2 cellular contexts compared by ENCODE assay signal in genomic region chr7:151845412-151846205, GRCh38.
TF ChIP-seq lines count a peak whose summit lies in the region.

No MANE protein-coding gene starts in this region.

TF ChIP-seq in liver, 16 proteins besides CTCF, POLR2A, EP300 and RAD21:
- TF ChIP-seq SP1 (IDR thresholded peaks at IDR 0.05) = no peak
- no peak for TF ChIP-seq HNF4G (IDR thresholded peaks at IDR 0.05)
- TF ChIP-seq ATF3 (IDR thresholded peaks at IDR 0.05) = no peak
- no peak for TF ChIP-seq RXRA (IDR thresholded peaks at IDR 0.05)
- no peak for TF ChIP-seq FOXA2 (IDR thresholded peaks at IDR 0.05)
- TF ChIP-seq JUND (IDR thresholded peaks at IDR 0.05) = no peak
- no peak for TF ChIP-seq MAX (IDR thresholded peaks at IDR 0.05)
- TF ChIP-seq YY1 (IDR thresholded peaks at IDR 0.05) = no peak
- TF ChIP-seq HNF4A (conservative IDR thresholded peaks at IDR 0.05) = no peak
- TF ChIP-seq TAF1 (conservative IDR thresholded peaks at IDR 0.05) = no peak
- TF ChIP-seq EGR1 (IDR thresholded peaks at IDR 0.05; ENCODE audit: low read depth in 2 of 2) = no peak

TF ChIP-seq in HepG2, 621 proteins besides CTCF, POLR2A, EP300 and RAD21:
- TF ChIP-seq ZNF510 (CRISPR knock-in tag; IDR thresholded peaks at IDR 0.05; ENCODE audit: low read depth) = no peak
- TF ChIP-seq TSC22D2 (CRISPR knock-in tag; IDR thresholded peaks at IDR 0.05; ENCODE audit: borderline replicate concordance) = no peak
- no peak for TF ChIP-seq PCBP1 (IDR thresholded peaks at IDR 0.05; ENCODE audit: borderline replicate concordance, low read depth, low read length)
- no peak for TF ChIP-seq PLSCR1 (CRISPR knock-in tag; IDR thresholded peaks at IDR 0.05; ENCODE audit: borderline replicate concordance)
- TF ChIP-seq CREBL2 (CRISPR knock-in tag; IDR thresholded peaks at IDR 0.05; ENCODE audit: borderline replicate concordance) = no peak
- TF ChIP-seq HOXA5 (CRISPR knock-in tag; IDR thresholded peaks at IDR 0.05) = no peak
- no peak for TF ChIP-seq ZNF530 (CRISPR knock-in tag; IDR thresholded peaks at IDR 0.05; ENCODE audit: low read depth)
- TF ChIP-seq ZSCAN21 (CRISPR knock-in tag; IDR thresholded peaks at IDR 0.05; ENCODE audit: borderline replicate concordance) = no peak
- TF ChIP-seq FIP1L1 (IDR thresholded peaks at IDR 0.05; ENCODE audit: borderline replicate concordance, insufficient read depth, low read depth, low read length) = no peak
- TF ChIP-seq SNRNP70 (IDR thresholded peaks at IDR 0.05; ENCODE audit: low read depth, low read length) = no peak
- TF ChIP-seq RFX1 (IDR thresholded peaks at IDR 0.05) = no peak
- TF ChIP-seq DNMT3B (CRISPR knock-in tag; conservative IDR thresholded peaks at IDR 0.05) = no peak
- TF ChIP-seq YEATS4 (CRISPR knock-in tag; IDR thresholded peaks at IDR 0.05; ENCODE audit: borderline replicate concordance) = no peak
- no peak for TF ChIP-seq ZNF33A (CRISPR knock-in tag; IDR thresholded peaks at IDR 0.05; ENCODE audit: borderline replicate concordance)
- no peak for TF ChIP-seq JUN (CRISPR knock-in tag; IDR thresholded peaks at IDR 0.05)
- TF ChIP-seq ZNF225 (CRISPR knock-in tag; IDR thresholded peaks at IDR 0.05) = no peak
- no peak for TF ChIP-seq TEF (CRISPR knock-in tag; IDR thresholded peaks at IDR 0.05)
- no peak for TF ChIP-seq ZBTB39 (CRISPR knock-in tag; IDR thresholded peaks at IDR 0.05)
- TF ChIP-seq KAT8 (CRISPR knock-in tag; IDR thresholded peaks at IDR 0.05) = no peak
